Comparison of ENCODE assay signal across 19 cellular contexts in genomic region chr13:113433391-113433916, GRCh38.
"Had no signal": no experiment of that assay in that cellular context is flagged by ENCODE, and none has a peak within 500 bp of the region (broad histone marks: within the 10 kb centered on the region; RNA-seq: fewer than 3 reads in every experiment).

No MANE protein-coding gene starts in this region.

- H3K4me2 ChIP-seq: hepatocyte had no signal

- H3K27ac ChIP-seq: colonic mucosa, foreskin keratinocyte, hepatocyte, pancreas, right lobe of liver, spleen, testis, tibial nerve had no signal

- H3K4me3 ChIP-seq: colonic mucosa, hepatocyte, pancreas, right lobe of liver, spleen, testis, tibial nerve had no signal

- H3K9me3 ChIP-seq: colonic mucosa, pancreas, right lobe of liver, spleen, testis, tibial nerve had no signal

- H3K4me1 ChIP-seq: colonic mucosa, foreskin keratinocyte, pancreas, right lobe of liver, spleen, testis, tibial nerve had no signal

- ATAC-seq: foreskin keratinocyte; left colon; naive thymus-derived CD4-positive, alpha-beta T cell; pancreas; right lobe of liver; stimulated activated memory B cell treated with anti-CD40 and anti-IgM and Interleukin-4, amounts not matched to agents 10 μg/mL and 1 μg/mL and 100 μg/mL, for 72 hours; stimulated activated naive CD8-positive, alpha-beta T cell treated with anti-CD3 and anti-CD28 coated beads, Interleukin-15, amount 100 ng/mL, for 72 hours had no signal

- DNase-seq: colonic mucosa; dermis blood vessel endothelial cell; erythroblast; foreskin keratinocyte; kidney; left colon; naive thymus-derived CD4-positive, alpha-beta T cell; nucleus accumbens; right lobe of liver; spleen; stimulated activated CD4-positive, alpha-beta T cell treated with anti-CD3 and anti-CD28 coated beads, Interleukin-15, amount 100 ng/mL, for 24 hours; stimulated activated CD4-positive, alpha-beta T cell treated with anti-CD3 and anti-CD28 coated beads, Interleukin-1b, Interleukin-23, amount 100 ng/mL, for 48 hours; stimulated activated CD4-positive, alpha-beta T cell treated with anti-CD3 and anti-CD28 coated beads, Interleukin-4, amount 100 ng/mL, for 24 hours; stimulated activated naive CD8-positive, alpha-beta T cell treated with anti-CD3 and anti-CD28 coated beads, Interleukin-15, amount 100 ng/mL, for 72 hours; testis had no signal

- H3K36me3 ChIP-seq: colonic mucosa, pancreas, right lobe of liver, tibial nerve had no signal

- H2AFZ ChIP-seq: hepatocyte had no signal

- H3K79me2 ChIP-seq: hepatocyte had no signal

- H3K27me3 ChIP-seq: colonic mucosa, foreskin keratinocyte, hepatocyte, pancreas, right lobe of liver, spleen, testis, tibial nerve had no signal
